In genomic region chr12:108895220-108895802, GRCh38 we compare ENCODE assay signal across 1 cellular context.
TF ChIP-seq lines count a peak whose summit lies in the region.

No MANE protein-coding gene starts in this region.

TF ChIP-seq in H1, 55 proteins besides CTCF, POLR2A, EP300 and RAD21:
- TF ChIP-seq NRF1 (IDR thresholded peaks at IDR 0.05; ENCODE audit: low read depth, low read length): no peak
- TF ChIP-seq, protein P1, sequence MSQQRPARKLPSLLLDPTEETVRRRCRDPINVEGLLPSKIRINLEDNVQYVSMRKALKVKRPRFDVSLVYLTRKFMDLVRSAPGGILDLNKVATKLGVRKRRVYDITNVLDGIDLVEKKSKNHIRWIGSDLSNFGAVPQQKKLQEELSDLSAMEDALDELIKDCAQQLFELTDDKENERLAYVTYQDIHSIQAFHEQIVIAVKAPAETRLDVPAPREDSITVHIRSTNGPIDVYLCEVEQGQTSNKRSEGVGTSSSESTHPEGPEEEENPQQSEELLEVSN (IDR thresholded peaks at IDR 0.05): no peak
- TF ChIP-seq KDM4A (IDR thresholded peaks at IDR 0.05; ENCODE audit: low read depth, low read length, severe bottlenecking): no peak
- no peak for TF ChIP-seq POLR2AphosphoS5 (IDR thresholded peaks at IDR 0.05; ENCODE audit: low read depth, low read length)
- no peak for TF ChIP-seq SP4 (IDR thresholded peaks at IDR 0.05; ENCODE audit: low read length)
- no peak for TF ChIP-seq TAF1 (IDR thresholded peaks at IDR 0.05; ENCODE audit: low read depth, low read length)
- no peak for TF ChIP-seq CTBP2 (IDR thresholded peaks at IDR 0.05; ENCODE audit: borderline replicate concordance, insufficient read depth, insufficient read length, low read length)
- no peak for TF ChIP-seq SAP30 (IDR thresholded peaks at IDR 0.05; ENCODE audit: insufficient read depth, insufficient replicate concordance, low read length)
- TF ChIP-seq ZNF274 (IDR thresholded peaks at IDR 0.05; ENCODE audit: borderline replicate concordance, extremely low read depth, low read length): no peak
- TF ChIP-seq ASH2L (IDR thresholded peaks at IDR 0.05; ENCODE audit: low read length): no peak
- no peak for TF ChIP-seq TCF12 (IDR thresholded peaks at IDR 0.05; ENCODE audit: low read depth, low read length)
- TF ChIP-seq YY1 (IDR thresholded peaks at IDR 0.05; ENCODE audit: low read depth, low read length): no peak
- no peak for TF ChIP-seq TEAD4 (IDR thresholded peaks at IDR 0.05; ENCODE audit: low read depth, low read length)
- no peak for TF ChIP-seq EGR1 (IDR thresholded peaks at IDR 0.05; ENCODE audit: borderline replicate concordance, low read depth, low read length)
- TF ChIP-seq NANOG (IDR thresholded peaks at IDR 0.05; ENCODE audit: insufficient read depth, low read depth, low read length, poor library complexity, severe bottlenecking): no peak
TF ChIP-seq in H1: peak in this region for 0.
